37 cellular contexts compared by ENCODE assay signal in genomic region chr11:119046489-119046888, GRCh38.
"Had no signal": no experiment of that assay in that cellular context is flagged by ENCODE, and none has a peak within 500 bp of the region (broad histone marks: within the 10 kb centered on the region; RNA-seq: fewer than 3 reads in every experiment).

No MANE protein-coding gene starts in this region.

- ATAC-seq: activated CD8-positive, alpha-beta memory T cell treated with anti-CD3 and anti-CD28 coated beads, Interleukin-2, amount 10 ng/mL, durations not matched to agents 7 days and 5 days; activated naive CD8-positive, alpha-beta T cell treated with anti-CD3 and anti-CD28 coated beads, Interleukin-2, amount 50 U/mL, for 24 hours; Right ventricle myocardium inferior; SK-N-SH treated with all-trans-retinoic acid at 6 μM for 48 hours; T-cell had no signal

- H3K27me3 Mint-ChIP-seq: activated B cell treated with CpG ODN at 0.5 μM for 24 hours; activated CD4-positive, alpha-beta memory T cell treated with anti-CD3 and anti-CD28 coated beads, Interleukin-2, amount 10 ng/mL, durations not matched to agents 7 days and 5 days; activated CD8-positive, alpha-beta memory T cell treated with anti-CD3 and anti-CD28 coated beads, Interleukin-2, amount 10 ng/mL, durations not matched to agents 7 days and 5 days; activated naive CD4-positive, alpha-beta T cell treated with anti-CD3 and anti-CD28 coated beads, Interleukin-2, amount 10 ng/mL, durations not matched to agents 7 days and 5 days; activated naive CD8-positive, alpha-beta T cell; activated naive CD8-positive, alpha-beta T cell treated with anti-CD3 and anti-CD28 coated beads, Interleukin-2, amount 50 U/mL, for 24 hours; brain; T-cell had no signal

- H3K4me1 Mint-ChIP-seq: activated naive CD4-positive, alpha-beta T cell treated with anti-CD3 and anti-CD28 coated beads, Interleukin-2, amount 10 ng/mL, durations not matched to agents 7 days and 5 days; brain; T-cell had no signal

- H3K4me2 ChIP-seq: PC-9 had no signal

- H3K27ac ChIP-seq: PC-9, RWPE1, VCaP had no signal

- DNase-seq: activated B cell treated with CpG ODN at 0.5 μM for 24 hours; activated CD4-positive, alpha-beta memory T cell treated with anti-CD3 and anti-CD28 coated beads, Interleukin-2, amount 10 ng/mL, durations not matched to agents 7 days and 5 days; activated CD4-positive, alpha-beta T cell treated with anti-CD3 and anti-CD28 coated beads for 4 hours; activated CD4-positive, CD25-positive, alpha-beta regulatory T cell treated with anti-CD3 and anti-CD28 coated beads, Interleukin-2, amount 50 U/mL, for 72 hours; activated CD8-positive, alpha-beta memory T cell treated with anti-CD3 and anti-CD28 coated beads for 24 hours; activated CD8-positive, alpha-beta memory T cell treated with anti-CD3 and anti-CD28 coated beads, Interleukin-2, amount 10 ng/mL, durations not matched to agents 7 days and 5 days; activated CD8-positive, alpha-beta memory T cell treated with anti-CD3 and anti-CD28 coated beads, Interleukin-2, amount 50 U/mL, for 48 hours; activated effector memory CD4-positive, alpha-beta T cell treated with Interleukin-2 at 50 U/mL for 16 hours; activated naive CD4-positive, alpha-beta T cell treated with anti-CD3 and anti-CD28 coated beads, Interleukin-2, amount 10 ng/mL, durations not matched to agents 7 days and 5 days; activated naive CD8-positive, alpha-beta T cell treated with anti-CD3 and anti-CD28 coated beads, Interleukin-2, amount 50 U/mL, for 24 hours; activated T-cell treated with anti-CD3 and anti-CD28 coated beads, Interleukin-2, amount 50 U/mL, for 48 hours; anterior cingulate cortex; caudate nucleus; cerebellar nuclear complex; Karpas-422; NCI-H1105; NCI-H1436; NCI-H1694; NCI-H1930; NCI-H2081 treated with DMSO at 0.1 percent for 48 hours; NCI-H510A; NCI-H526; NCI-H748 treated with DMSO at 0.1 percent for 48 hours; NK-92 treated with Interleukin-12 subunit alpha and Interleukin-12 subunit beta, amount 100 ng/mL, for 24 hours; PC-9; SIG-M5; T-cell; T-helper 2 cell; T-helper 9 cell had no signal

- H3K4me3 Mint-ChIP-seq: activated B cell treated with CpG ODN at 0.5 μM for 24 hours; activated CD4-positive, alpha-beta memory T cell treated with anti-CD3 and anti-CD28 coated beads, Interleukin-2, amount 10 ng/mL, durations not matched to agents 7 days and 5 days; activated CD8-positive, alpha-beta memory T cell treated with anti-CD3 and anti-CD28 coated beads, Interleukin-2, amount 10 ng/mL, durations not matched to agents 7 days and 5 days; activated naive CD4-positive, alpha-beta T cell treated with anti-CD3 and anti-CD28 coated beads, Interleukin-2, amount 10 ng/mL, durations not matched to agents 7 days and 5 days; activated naive CD8-positive, alpha-beta T cell; activated naive CD8-positive, alpha-beta T cell treated with anti-CD3 and anti-CD28 coated beads, Interleukin-2, amount 50 U/mL, for 24 hours; brain; T-cell had no signal

- FAIRE-seq: bronchial epithelial cell, RCC 7860 had no signal

- H3K4me3 ChIP-seq: PC-9 had no signal

- H2AFZ ChIP-seq: PC-9 had no signal

- H3K27ac Mint-ChIP-seq: activated B cell treated with CpG ODN at 0.5 μM for 24 hours; activated CD4-positive, alpha-beta memory T cell treated with anti-CD3 and anti-CD28 coated beads, Interleukin-2, amount 10 ng/mL, durations not matched to agents 7 days and 5 days; activated CD8-positive, alpha-beta memory T cell treated with anti-CD3 and anti-CD28 coated beads, Interleukin-2, amount 10 ng/mL, durations not matched to agents 7 days and 5 days; activated naive CD4-positive, alpha-beta T cell treated with anti-CD3 and anti-CD28 coated beads, Interleukin-2, amount 10 ng/mL, durations not matched to agents 7 days and 5 days; activated naive CD8-positive, alpha-beta T cell; activated naive CD8-positive, alpha-beta T cell treated with anti-CD3 and anti-CD28 coated beads, Interleukin-2, amount 50 U/mL, for 24 hours; T-cell had no signal

- H3K9me3 Mint-ChIP-seq: activated B cell treated with CpG ODN at 0.5 μM for 24 hours; activated CD4-positive, alpha-beta memory T cell treated with anti-CD3 and anti-CD28 coated beads, Interleukin-2, amount 10 ng/mL, durations not matched to agents 7 days and 5 days; activated naive CD4-positive, alpha-beta T cell treated with anti-CD3 and anti-CD28 coated beads, Interleukin-2, amount 10 ng/mL, durations not matched to agents 7 days and 5 days; activated naive CD8-positive, alpha-beta T cell treated with anti-CD3 and anti-CD28 coated beads, Interleukin-2, amount 50 U/mL, for 24 hours; brain; T-cell had no signal
